Comparison of ENCODE assay signal across 19 cellular contexts in the genomic region with DNA sequence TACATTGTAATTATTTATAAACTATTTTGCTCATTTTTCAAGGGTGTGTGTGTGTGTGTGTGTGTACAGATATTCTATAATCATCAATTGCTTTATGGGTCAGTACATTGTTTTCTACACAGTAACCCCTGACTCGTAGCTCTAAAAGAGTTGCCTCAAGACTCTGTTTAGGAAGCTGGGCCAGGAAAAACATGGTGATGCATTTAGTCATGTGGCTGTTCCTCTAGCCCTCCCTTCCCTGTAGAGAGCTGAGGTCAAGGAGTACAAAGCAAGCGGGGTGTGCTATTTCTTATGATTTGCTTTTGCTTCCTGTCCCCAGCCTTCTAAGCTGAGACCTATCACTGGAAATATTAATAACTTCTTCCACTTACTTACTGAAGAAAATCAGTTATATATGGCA. TPM values are rescaled to one million over a fixed set of nuclear protein-coding genes. Genes with fewer than 3 reads are reported as not detected.
"Had no signal": no experiment of that assay in that cellular context is flagged by ENCODE, and none has a peak within 500 bp of the region (broad histone marks: within the 10 kb centered on the region; RNA-seq: fewer than 3 reads in every experiment).

No MANE protein-coding gene starts in this region.

- H3K27me3 ChIP-seq: esophagus muscularis mucosa, neutrophil, tibial nerve had no signal

- H3K4me3 ChIP-seq: esophagus muscularis mucosa, tibial nerve had no signal

- H3K4me3 Mint-ChIP-seq: activated CD4-positive, alpha-beta T cell treated with anti-CD3 and anti-CD28 coated beads for 36 hours; activated CD8-positive, alpha-beta T cell treated with anti-CD3 and anti-CD28 coated beads for 36 hours; activated T-cell treated with anti-CD3 and anti-CD28 coated beads, Interleukin-2, amount 50 U/mL, for 72 hours; central memory CD8-positive, alpha-beta T cell; dendritic cell treated with granulocyte-macrophage colony-stimulating factor and Interleukin-4, amounts not matched to agents 40 ng/mL and 50 ng/mL, for 4 days; endodermal cell; naive thymus-derived CD4-positive, alpha-beta T cell; stimulated activated effector memory CD8-positive, alpha-beta T cell treated with anti-CD3 and anti-CD28 coated beads, Interleukin-12 subunit alpha, Interleukin-12 subunit beta, amount 100 ng/mL, for 72 hours; T-cell had no signal

- H3K27ac ChIP-seq: esophagus muscularis mucosa, neutrophil, tibial nerve, WERI-Rb-1 had no signal

- H3K4me1 ChIP-seq: esophagus muscularis mucosa, tibial nerve had no signal

- H3K36me3 Mint-ChIP-seq: naive thymus-derived CD4-positive, alpha-beta T cell; stimulated activated effector memory CD8-positive, alpha-beta T cell treated with anti-CD3 and anti-CD28 coated beads, Interleukin-12 subunit alpha, Interleukin-12 subunit beta, amount 100 ng/mL, for 72 hours; T-cell had no signal

- ATAC-seq: activated CD4-positive, alpha-beta T cell treated with anti-CD3 and anti-CD28 coated beads for 36 hours; activated CD8-positive, alpha-beta T cell treated with anti-CD3 and anti-CD28 coated beads for 36 hours; activated T-cell treated with anti-CD3 and anti-CD28 coated beads, Interleukin-2, amount 50 U/mL, for 72 hours; naive thymus-derived CD4-positive, alpha-beta T cell; right cardiac atrium; stimulated activated effector memory CD8-positive, alpha-beta T cell treated with anti-CD3 and anti-CD28 coated beads, Interleukin-12 subunit alpha, Interleukin-12 subunit beta, amount 100 ng/mL, for 72 hours; T-cell had no signal

- H3K9me3 ChIP-seq: esophagus muscularis mucosa, neutrophil, tibial nerve had no signal

- H3K4me1 Mint-ChIP-seq: activated CD4-positive, alpha-beta T cell treated with anti-CD3 and anti-CD28 coated beads for 36 hours; central memory CD8-positive, alpha-beta T cell; endodermal cell; naive thymus-derived CD4-positive, alpha-beta T cell; stimulated activated effector memory CD8-positive, alpha-beta T cell treated with anti-CD3 and anti-CD28 coated beads, Interleukin-12 subunit alpha, Interleukin-12 subunit beta, amount 100 ng/mL, for 72 hours; T-cell had no signal

- H3K9me3 Mint-ChIP-seq: activated CD8-positive, alpha-beta T cell treated with anti-CD3 and anti-CD28 coated beads for 36 hours; dendritic cell treated with granulocyte-macrophage colony-stimulating factor and Interleukin-4, amounts not matched to agents 40 ng/mL and 50 ng/mL, for 4 days had no signal

- H3K36me3 ChIP-seq: esophagus muscularis mucosa, neutrophil, tibial nerve, WERI-Rb-1 had no signal

- DNase-seq: activated CD4-positive, alpha-beta T cell treated with anti-CD3 and anti-CD28 coated beads for 36 hours; activated CD8-positive, alpha-beta memory T cell treated with anti-CD3 and anti-CD28 coated beads, Interleukin-2, amount 50 U/mL, for 4 hours; activated CD8-positive, alpha-beta T cell treated with anti-CD3 and anti-CD28 coated beads for 36 hours; activated T-cell treated with anti-CD3 and anti-CD28 coated beads, Interleukin-2, amount 50 U/mL, for 72 hours; endodermal cell; hippocampal formation; naive thymus-derived CD4-positive, alpha-beta T cell; posterior cingulate gyrus; right cardiac atrium; T-cell; WERI-Rb-1 had no signal

- H3K27me3 Mint-ChIP-seq: activated CD4-positive, alpha-beta T cell treated with anti-CD3 and anti-CD28 coated beads for 36 hours; activated CD8-positive, alpha-beta T cell treated with anti-CD3 and anti-CD28 coated beads for 36 hours; central memory CD8-positive, alpha-beta T cell; dendritic cell treated with granulocyte-macrophage colony-stimulating factor and Interleukin-4, amounts not matched to agents 40 ng/mL and 50 ng/mL, for 4 days; naive thymus-derived CD4-positive, alpha-beta T cell had no signal

- H3K27ac Mint-ChIP-seq: activated CD4-positive, alpha-beta T cell treated with anti-CD3 and anti-CD28 coated beads for 36 hours; activated CD8-positive, alpha-beta T cell treated with anti-CD3 and anti-CD28 coated beads for 36 hours; activated T-cell treated with anti-CD3 and anti-CD28 coated beads, Interleukin-2, amount 50 U/mL, for 72 hours; dendritic cell treated with granulocyte-macrophage colony-stimulating factor and Interleukin-4, amounts not matched to agents 40 ng/mL and 50 ng/mL, for 4 days; endodermal cell; naive thymus-derived CD4-positive, alpha-beta T cell; stimulated activated effector memory CD8-positive, alpha-beta T cell treated with anti-CD3 and anti-CD28 coated beads, Interleukin-12 subunit alpha, Interleukin-12 subunit beta, amount 100 ng/mL, for 72 hours; T-cell had no signal

RNA-seq across cellular contexts. Expression of gene SPANXD, which starts 34.8 kb away (rescaled TPM):
- total RNA-seq: activated CD4-positive, alpha-beta T cell treated with anti-CD3 and anti-CD28 coated beads for 36 hours; activated CD8-positive, alpha-beta T cell treated with anti-CD3 and anti-CD28 coated beads for 36 hours; activated T-cell treated with anti-CD3 and anti-CD28 coated beads, Interleukin-2, amount 50 U/mL, for 72 hours; endodermal cell; esophagus muscularis mucosa; lung microvascular endothelial cell; mononuclear cell; naive thymus-derived CD4-positive, alpha-beta T cell; right cardiac atrium; T-cell; tibial nerve had no signal
- polyA plus RNA-seq: naive thymus-derived CD4-positive, alpha-beta T cell; right cardiac atrium had no signal
